8 cellular contexts compared by ENCODE assay signal in the genomic region with DNA sequence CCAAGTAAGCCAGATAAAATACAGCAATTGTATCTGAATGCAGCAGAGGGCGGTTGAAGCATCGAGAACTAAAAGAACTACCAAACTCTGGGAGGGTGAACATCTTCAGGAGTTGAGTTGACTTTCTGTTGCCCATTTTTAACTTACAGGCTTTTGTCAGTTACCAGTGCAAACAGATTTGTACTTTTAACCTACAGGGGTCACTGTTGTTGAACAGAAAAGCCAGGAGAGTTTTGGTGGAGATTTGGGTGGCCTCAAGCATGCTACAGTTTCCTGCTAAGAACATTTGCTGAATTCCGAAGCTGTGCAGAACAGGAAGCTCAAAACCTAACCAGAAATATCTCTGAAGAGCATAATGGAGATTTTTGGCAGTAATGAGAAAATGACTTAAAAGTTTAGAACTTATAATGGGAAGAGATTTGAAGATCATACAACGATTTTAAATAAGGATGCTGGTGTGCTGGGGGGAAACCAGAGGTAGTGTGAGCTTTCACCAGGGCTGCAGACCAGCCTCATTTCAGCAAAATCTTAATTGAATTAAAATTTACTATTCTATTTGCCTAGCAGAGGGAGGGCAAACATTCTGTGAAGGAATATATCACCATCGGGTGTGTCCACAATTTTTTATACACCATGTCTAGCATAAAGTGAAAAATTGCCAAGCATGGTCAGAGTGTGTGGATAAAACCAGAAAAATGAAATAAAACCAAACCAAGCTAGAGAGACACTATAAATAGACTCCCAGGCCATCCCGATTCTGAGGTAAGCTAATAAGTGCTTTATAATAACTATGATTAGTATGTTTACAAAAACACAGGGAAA.
DNase-seq lines count a peak whose midpoint lies in the region; ATAC-seq, FAIRE-seq and TF ChIP-seq lines count a peak whose summit lies in the region.

No MANE protein-coding gene starts in this region.

- H3K27ac Mint-ChIP-seq in nephron: no peak overlapping the region

- H3K4me3 Mint-ChIP-seq in nephron: no peak overlapping the region

- no peaks in the 10 kb centered on the region for H3K27me3 Mint-ChIP-seq in nephron (ENCODE audit: low read depth)

- FAIRE-seq in RCC 7860 (lab: Jason Lieb, UNC): peak; percentile 14

- ATAC-seq in GM19023 (IDR thresholded peaks at IDR 0.05; ENCODE audit: unreplicated experiment) (peak; percentile 67), HG03432 (IDR thresholded peaks at IDR 0.05; ENCODE audit: unreplicated experiment) (peak; percentile 95), esophagus mucosa (peak; percentile 48)

- H3K9me3 Mint-ChIP-seq in nephron: peaks cover 2% of the 10 kb centered on the region

- peak; percentile 39 to 55 (median 43) for TF ChIP-seq CTCF in nephron (IDR thresholded peaks at IDR 0.05; ENCODE audit: unreplicated experiment in 3 of 3)

- H3K36me3 Mint-ChIP-seq in nephron (ENCODE audit: low read depth): peaks cover 30% of the 10 kb centered on the region

- no peaks in the 10 kb centered on the region for H3K4me1 Mint-ChIP-seq in nephron

- DNase-seq in CD1c-positive myeloid dendritic cell (ENCODE audit: extremely low spot score): peak; percentile 47
- no peak for DNase-seq in RCC 7860 (ENCODE audit: low spot score)
- DNase-seq in SHP77 treated with DMSO at 0.1 percent for 48 hours (lab: John Stamatoyannopoulos, UW): no peak
- DNase-seq in stimulated activated CD4-positive, alpha-beta T cell treated with anti-CD3 and anti-CD28 coated beads, Interleukin-15, amount 100 ng/mL, for 24 hours: no peak
